In the genomic region with DNA sequence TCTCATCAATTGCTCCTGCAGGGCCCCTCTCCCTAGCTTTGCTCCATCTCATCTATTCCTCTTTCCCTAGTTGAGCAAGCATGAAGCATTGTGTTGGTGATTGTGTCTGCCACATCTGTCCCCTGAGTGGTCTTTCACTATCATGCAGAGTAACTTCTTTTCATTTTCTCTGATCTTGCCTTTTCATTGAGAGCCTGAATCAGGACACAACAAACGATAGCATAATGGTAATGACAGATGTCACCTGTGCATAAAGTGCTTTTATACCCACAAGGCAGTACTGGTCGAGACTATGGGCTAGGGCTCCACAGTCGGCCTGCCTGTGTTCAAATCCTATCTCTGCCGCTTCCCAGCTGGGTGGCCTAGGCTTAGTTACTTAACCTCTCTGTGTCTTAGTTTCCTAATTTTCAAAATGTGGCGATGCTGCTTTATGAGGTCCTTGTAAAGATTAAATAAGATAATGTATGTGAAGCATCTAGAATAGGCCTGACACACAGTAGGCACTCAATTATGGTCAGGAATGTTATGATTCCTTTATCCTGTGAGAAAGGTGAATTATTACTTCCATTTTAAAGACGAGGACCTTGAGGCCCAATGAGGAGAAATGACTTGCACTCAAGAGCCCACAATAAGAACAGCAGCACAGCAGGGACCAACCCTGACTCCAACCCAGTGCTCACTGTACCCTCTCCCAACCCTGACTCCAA, we compare ENCODE assay signal across 14 cellular contexts.
A peak's percentile ranks its signal among the peaks of the same experiment; 100 is the strongest.
DNase-seq lines count a peak whose midpoint lies in the region; ATAC-seq and TF ChIP-seq lines count a peak whose summit lies in the region.
"Had no signal": no experiment of that assay in that cellular context is flagged by ENCODE, and none has a peak within 500 bp of the region (broad histone marks: within the 10 kb centered on the region; RNA-seq: fewer than 3 reads in every experiment).

No MANE protein-coding gene starts in this region.

- H3K79me2 ChIP-seq in GM23338 (replicated peaks; ENCODE audit: insufficient read depth) (no peaks in the 10 kb centered on the region), MM.1S (ENCODE audit: low read length) (no peaks in the 10 kb centered on the region)

- TF ChIP-seq CTCF in GM23338 (conservative IDR thresholded peaks at IDR 0.05; ENCODE audit: low read depth in 2 of 2): no peak
- TF ChIP-seq CTCF in GM10266 (IDR thresholded peaks at IDR 0.05; ENCODE audit: control insufficient read depth, insufficient read depth, low read depth, missing control alignments): no peak
- TF ChIP-seq CTCF in MM.1S (IDR thresholded peaks at IDR 0.05; ENCODE audit: low read length): no peak

- H3K36me3 Mint-ChIP-seq in CD4-positive, alpha-beta memory T cell: peaks cover 0 to 3% of the 10 kb centered on the region in 2 donors
- peaks cover 11% of the 10 kb centered on the region for H3K36me3 Mint-ChIP-seq in GM23338 (ENCODE audit: low read depth)

- no peaks in the 10 kb centered on the region for H3K36me3 ChIP-seq in CD4-positive, alpha-beta memory T cell (ENCODE audit: insufficient read depth, low read length)
- H3K36me3 ChIP-seq in GM23338 (ENCODE audit: insufficient read depth) (no peaks in the 10 kb centered on the region), MM.1S (replicated peaks; ENCODE audit: insufficient read depth, low read length) (no peaks in the 10 kb centered on the region)
- H3K36me3 ChIP-seq: thyroid gland had no signal

- H3K4me1 ChIP-seq in CD4-positive, alpha-beta memory T cell (ENCODE audit: insufficient read depth, low read length): no peaks in the 10 kb centered on the region
- H3K4me1 ChIP-seq in GM23338 (ENCODE audit: insufficient read depth) (peaks cover 17% of the 10 kb centered on the region), MM.1S (ENCODE audit: low read length) (no peaks in the 10 kb centered on the region)
- H3K4me1 ChIP-seq: thyroid gland had no signal

- CTCF ChIA-PET in CD4-positive, alpha-beta memory T cell (lab: Charles Lee; ENCODE audit: partially characterized antibody): no interaction called here

- ATAC-seq in GM23338 (peak; percentile 58), HG03095 (IDR thresholded peaks at IDR 0.05; ENCODE audit: unreplicated experiment) (no peak), HG03457 (IDR thresholded peaks at IDR 0.05; ENCODE audit: unreplicated experiment) (no peak)

- H2AFZ ChIP-seq in GM23338 (no peak overlapping the region), MM.1S (ENCODE audit: low read length) (no peak overlapping the region)

- 0 out of 2 replicates have a peak, but pooled peaks cover 7% of the 10 kb centered on the region for H3F3A ChIP-seq in GM23338 (replicated peaks; ENCODE audit: low read depth)
- no peaks in the 10 kb centered on the region for H3F3A ChIP-seq in MM.1S (ENCODE audit: insufficient read depth, low read length)

- H3K27ac ChIP-seq in CD4-positive, alpha-beta memory T cell (ENCODE audit: low read depth, low read length): no peak overlapping the region
- no peak overlapping the region for H3K27ac ChIP-seq in GM23338 (ENCODE audit: low read depth)
- H3K27ac ChIP-seq in MM.1S (ENCODE audit: low read length): no peak overlapping the region
- H3K27ac ChIP-seq: thyroid gland had no signal

- no peak overlapping the region for H3K4me3 ChIP-seq in CD4-positive, alpha-beta memory T cell (ENCODE audit: low read length in 2 of 2)
- H3K4me3 ChIP-seq in GM23338: no peak overlapping the region
- H3K4me3 ChIP-seq in MM.1S (ENCODE audit: low read length): no peak overlapping the region
- H3K4me3 ChIP-seq: thyroid gland had no signal

- H3K4me3 Mint-ChIP-seq in CD4-positive, alpha-beta memory T cell: no peak overlapping the region
- H3K4me3 Mint-ChIP-seq in GM23338: no peak overlapping the region
- H3K4me3 Mint-ChIP-seq: activated CD4-positive, alpha-beta memory T cell treated with anti-CD3 and anti-CD28 coated beads, Interleukin-2, amount 10 ng/mL, durations not matched to agents 7 days and 5 days; CD4-positive, alpha-beta T cell; neural crest cell; T-helper 1 cell treated with Interleukin-12 subunit alpha and Interleukin-12 subunit beta and Interleukin-4 antibody, amounts not matched to agents 30 μg/mL and 1 μg/mL, for 36 hours had no signal

- H3K9me2 ChIP-seq in GM23338 (ENCODE audit: insufficient read depth): no peaks in the 10 kb centered on the region
- no peaks in the 10 kb centered on the region for H3K9me2 ChIP-seq in MM.1S (replicated peaks; ENCODE audit: insufficient read depth, low read length)

- DNase-seq in CD4-positive, alpha-beta memory T cell: peak in 4 of 5 donors; percentile 30 to 61 (median 50)
- DNase-seq in GM23338 (ENCODE audit: low spot score) (peak; percentile 64), OCI-M1 (lab: John Stamatoyannopoulos, UW) (peak; percentile 5), fibroblast of peridontal ligament (ENCODE audit: extremely low read depth) (peak; percentile 6), GM10266 (ENCODE audit: extremely low spot score) (no peak), MM.1S (no peak)
- DNase-seq: activated CD4-positive, alpha-beta memory T cell treated with anti-CD3 and anti-CD28 coated beads, Interleukin-2, amount 10 ng/mL, durations not matched to agents 7 days and 5 days; CD4-positive, alpha-beta T cell; NCI-H2029; thyroid gland had no signal

- peak overlapping the region in 3 of 7 donors; percentile 9 to 91 (median 49) for H3K27ac Mint-ChIP-seq in CD4-positive, alpha-beta memory T cell
- no peak overlapping the region for H3K27ac Mint-ChIP-seq in GM23338
- H3K27ac Mint-ChIP-seq: activated CD4-positive, alpha-beta memory T cell treated with anti-CD3 and anti-CD28 coated beads, Interleukin-2, amount 10 ng/mL, durations not matched to agents 7 days and 5 days; CD4-positive, alpha-beta T cell; T-helper 1 cell treated with Interleukin-12 subunit alpha and Interleukin-12 subunit beta and Interleukin-4 antibody, amounts not matched to agents 30 μg/mL and 1 μg/mL, for 36 hours had no signal

- intact Hi-C loops in CD4-positive, alpha-beta memory T cell (cut with micrococcal nuclease): no loop called here

- POLR2A ChIA-PET in CD4-positive, alpha-beta memory T cell (lab: Charles Lee; ENCODE audit: partially characterized antibody): no interaction called here

- no peak overlapping the region for H3K9ac ChIP-seq in MM.1S (ENCODE audit: low read length)

- H3K27me3 Mint-ChIP-seq in CD4-positive, alpha-beta memory T cell: peaks cover 11 to 23% of the 10 kb centered on the region in 2 donors
- peaks cover 18% of the 10 kb centered on the region for H3K27me3 Mint-ChIP-seq in GM23338 (ENCODE audit: insufficient read depth, low read depth, poor library complexity)

- H3K9me3 ChIP-seq in CD4-positive, alpha-beta memory T cell (ENCODE audit: control insufficient read depth in 1 of 2, low read length in 2 of 2): no peaks in the 10 kb centered on the region
- no peaks in the 10 kb centered on the region for H3K9me3 ChIP-seq in MM.1S (replicated peaks; ENCODE audit: insufficient read depth, low read length)
- H3K9me3 ChIP-seq: thyroid gland had no signal

- H3K4me2 ChIP-seq in GM23338: no peak overlapping the region
- no peak overlapping the region for H3K4me2 ChIP-seq in MM.1S (ENCODE audit: low read depth, low read length)

- H3K27me3 ChIP-seq in CD4-positive, alpha-beta memory T cell (ENCODE audit: insufficient read depth, low read length): no peaks in the 10 kb centered on the region
- H3K27me3 ChIP-seq in GM23338 (ENCODE audit: insufficient read depth): no peaks in the 10 kb centered on the region
- no peaks in the 10 kb centered on the region for H3K27me3 ChIP-seq in MM.1S (replicated peaks; ENCODE audit: insufficient read depth, low read length)
- H3K27me3 ChIP-seq: thyroid gland had no signal

- peaks cover 0 to 9% (median 3%) of the 10 kb centered on the region in 8 donors for H3K9me3 Mint-ChIP-seq in CD4-positive, alpha-beta memory T cell
- peaks cover 13% of the 10 kb centered on the region for H3K9me3 Mint-ChIP-seq in GM23338
- H3K9me3 Mint-ChIP-seq: activated CD4-positive, alpha-beta memory T cell treated with anti-CD3 and anti-CD28 coated beads, Interleukin-2, amount 10 ng/mL, durations not matched to agents 7 days and 5 days; neural crest cell had no signal

- H4K20me1 ChIP-seq in GM23338 (replicated peaks; ENCODE audit: insufficient read depth) (no peaks in the 10 kb centered on the region), MM.1S (ENCODE audit: insufficient read depth, low read length) (no peaks in the 10 kb centered on the region)

- peaks cover 0 to 1% (median 0%) of the 10 kb centered on the region in 4 donors for H3K4me1 Mint-ChIP-seq in CD4-positive, alpha-beta memory T cell
- peaks cover 30% of the 10 kb centered on the region for H3K4me1 Mint-ChIP-seq in GM23338
- H3K4me1 Mint-ChIP-seq: activated CD4-positive, alpha-beta memory T cell treated with anti-CD3 and anti-CD28 coated beads, Interleukin-2, amount 10 ng/mL, durations not matched to agents 7 days and 5 days; neural crest cell had no signal

Comparison
In these comparisons a context has a peak if more than half of its experiments do, and no peak if none do; other contexts are left out.
1. DNase-seq: peak in CD4-positive, alpha-beta memory T cell (4 of 5), GM23338 (single experiment), OCI-M1 (single experiment) and fibroblast of peridontal ligament (single experiment); none in GM10266 (single experiment) and MM.1S (single experiment).